19 cellular contexts compared by ENCODE assay signal in the genomic region with DNA sequence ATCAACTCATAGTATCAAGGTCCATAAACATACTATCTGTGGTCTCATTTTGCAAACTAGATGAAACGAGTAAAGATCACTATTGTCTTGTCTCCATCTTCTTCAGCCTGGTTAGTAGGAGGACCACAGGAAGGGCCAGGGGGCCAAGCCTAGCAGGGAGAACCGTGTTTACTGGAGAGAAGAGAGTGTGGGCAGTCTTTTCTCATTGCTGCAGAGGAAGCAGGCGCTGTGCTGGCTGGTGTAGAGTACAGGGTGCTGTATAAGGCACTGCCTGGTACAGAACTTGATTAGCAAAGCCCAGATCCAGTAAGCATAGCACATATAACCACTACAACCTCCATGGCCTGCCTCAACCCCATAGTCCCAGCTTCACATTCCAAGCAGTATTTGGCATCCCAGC. TPM values are rescaled to one million over a fixed set of nuclear protein-coding genes. Genes with fewer than 3 reads are reported as not detected.
DNase-seq lines count a peak whose midpoint lies in the region; ATAC-seq, FAIRE-seq and TF ChIP-seq lines count a peak whose summit lies in the region.
"Had no signal": no experiment of that assay in that cellular context is flagged by ENCODE, and none has a peak within 500 bp of the region (broad histone marks: within the 10 kb centered on the region; RNA-seq: fewer than 3 reads in every experiment).

No MANE protein-coding gene starts in this region.

- ATAC-seq in activated CD8-positive, alpha-beta T cell treated with anti-CD3 and anti-CD28 coated beads, Interleukin-2, amount 10 ng/mL, durations not matched to agents 7 days and 5 days = no peak
- ATAC-seq in HG03175 (IDR thresholded peaks at IDR 0.05; ENCODE audit: unreplicated experiment) = no peak
- ATAC-seq: PC-3 had no signal

- no peak overlapping the region for H3K4me3 Mint-ChIP-seq in activated T-cell treated with anti-CD3 and anti-CD28 coated beads, Interleukin-2, amount 50 U/mL, for 24 hours
- H3K4me3 Mint-ChIP-seq in activated CD8-positive, alpha-beta T cell treated with anti-CD3 and anti-CD28 coated beads, Interleukin-2, amount 10 ng/mL, durations not matched to agents 7 days and 5 days = no peak overlapping the region
- H3K4me3 Mint-ChIP-seq: HFFc6 had no signal

- H3K27ac Mint-ChIP-seq in activated T-cell treated with anti-CD3 and anti-CD28 coated beads, Interleukin-2, amount 50 U/mL, for 24 hours = peak overlapping the region; percentile 96
- H3K27ac Mint-ChIP-seq in activated CD8-positive, alpha-beta T cell treated with anti-CD3 and anti-CD28 coated beads, Interleukin-2, amount 10 ng/mL, durations not matched to agents 7 days and 5 days = peak overlapping the region; percentile 91
- H3K27ac Mint-ChIP-seq: HFFc6 had no signal

- POLR2A ChIA-PET in activated CD8-positive, alpha-beta T cell treated with anti-CD3 and anti-CD28 coated beads, Interleukin-2, amount 10 ng/mL, durations not matched to agents 7 days and 5 days (lab: Charles Lee) = interaction anchor here (1.0 to 1.7 kb wide), 3 partner anchors 10 to 19 kb away, joined by 4 to 13 read pairs (median 11); a partner anchor contains a TSS

- no peaks in the 10 kb centered on the region for H3K27me3 Mint-ChIP-seq in activated T-cell treated with anti-CD3 and anti-CD28 coated beads, Interleukin-2, amount 50 U/mL, for 24 hours
- H3K27me3 Mint-ChIP-seq in activated CD8-positive, alpha-beta T cell treated with anti-CD3 and anti-CD28 coated beads, Interleukin-2, amount 10 ng/mL, durations not matched to agents 7 days and 5 days (ENCODE audit: low read depth) = no peaks in the 10 kb centered on the region

- H3K4me3 ChIP-seq in fibroblast of mammary gland (ENCODE audit: control insufficient read depth, low read depth, low read length) = no peak overlapping the region
- H3K4me3 ChIP-seq: lung, smooth muscle cell, thoracic aorta had no signal

- H3K4me1 Mint-ChIP-seq in activated T-cell treated with anti-CD3 and anti-CD28 coated beads, Interleukin-2, amount 50 U/mL, for 24 hours (ENCODE audit: low read depth) = peaks cover 62% of the 10 kb centered on the region
- H3K4me1 Mint-ChIP-seq in activated CD8-positive, alpha-beta T cell treated with anti-CD3 and anti-CD28 coated beads, Interleukin-2, amount 10 ng/mL, durations not matched to agents 7 days and 5 days (ENCODE audit: low read depth) = peaks cover 66% of the 10 kb centered on the region

- CTCF ChIA-PET in activated CD8-positive, alpha-beta T cell treated with anti-CD3 and anti-CD28 coated beads, Interleukin-2, amount 10 ng/mL, durations not matched to agents 7 days and 5 days (lab: Charles Lee) = interaction anchor here (0.6 to 2.9 kb wide), 3 partner anchors 15 to 39 kb away, joined by 3 to 32 read pairs (median 25); a partner anchor contains a TSS

- no peaks in the 10 kb centered on the region for H3K36me3 Mint-ChIP-seq in activated T-cell treated with anti-CD3 and anti-CD28 coated beads, Interleukin-2, amount 50 U/mL, for 24 hours (ENCODE audit: low read depth)
- peaks cover 5% of the 10 kb centered on the region for H3K36me3 Mint-ChIP-seq in activated CD8-positive, alpha-beta T cell treated with anti-CD3 and anti-CD28 coated beads, Interleukin-2, amount 10 ng/mL, durations not matched to agents 7 days and 5 days (ENCODE audit: low read depth)

- no peak for DNase-seq in activated T-cell treated with anti-CD3 and anti-CD28 coated beads, Interleukin-2, amount 50 U/mL, for 24 hours
- DNase-seq in activated T-cell treated with anti-CD3 and anti-CD28 coated beads, Interleukin-2, amount 50 U/mL, for 48 hours = no peak
- no peak for DNase-seq in activated CD8-positive, alpha-beta T cell treated with anti-CD3 and anti-CD28 coated beads, Interleukin-2, amount 10 ng/mL, durations not matched to agents 7 days and 5 days
- peak; percentile 24 for DNase-seq in fibroblast of mammary gland (ENCODE audit: low read depth)
- no peak for DNase-seq in stimulated activated CD4-positive, alpha-beta T cell treated with anti-CD3 and anti-CD28 coated beads, Interleukin-4, amount 100 ng/mL, for 4 hours
- DNase-seq in RCC 7860 (ENCODE audit: low spot score) = no peak
- DNase-seq: ACHN; activated CD4-positive, alpha-beta T cell treated with anti-CD3 and anti-CD28 coated beads for 4 hours; cortex of kidney; DMS 273 treated with DMSO at 0.1 percent for 48 hours; HFFc6; NCI-H1048; NCI-H2227 treated with DMSO at 0.1 percent for 48 hours; PC-3 had no signal

- peak overlapping the region; percentile 69 for H3K27ac ChIP-seq in temporal lobe (ENCODE audit: low read depth, low read length)

- H3K9me3 Mint-ChIP-seq in activated T-cell treated with anti-CD3 and anti-CD28 coated beads, Interleukin-2, amount 50 U/mL, for 24 hours = peaks cover 3% of the 10 kb centered on the region
- no peaks in the 10 kb centered on the region for H3K9me3 Mint-ChIP-seq in activated CD8-positive, alpha-beta T cell treated with anti-CD3 and anti-CD28 coated beads, Interleukin-2, amount 10 ng/mL, durations not matched to agents 7 days and 5 days (ENCODE audit: insufficient read depth)
- H3K9me3 Mint-ChIP-seq: HFFc6 had no signal

- no peak for TF ChIP-seq CTCF in fibroblast of mammary gland (conservative IDR thresholded peaks at IDR 0.05; ENCODE audit: control insufficient read depth, insufficient read depth, low read depth, low read length)

- no peak for FAIRE-seq in RCC 7860 (lab: Jason Lieb, UNC)

RNA-seq across cellular contexts. Expression of a gene that starts 10.0 kb away (rescaled TPM):
- 10 to 100 TPM; 34.2 to 37.0 TPM for total RNA-seq in activated CD8-positive, alpha-beta T cell treated with anti-CD3 and anti-CD28 coated beads, Interleukin-2, amount 10 ng/mL, durations not matched to agents 7 days and 5 days
- total RNA-seq in temporal lobe = 16.2 TPM

RNA-seq across cellular contexts. Expression of a gene that starts 11.5 kb away (rescaled TPM):
- 1 to 10 TPM in 1 of 2 experiments, under 1 TPM in 1; 0.82 to 2.1 TPM for total RNA-seq in activated CD8-positive, alpha-beta T cell treated with anti-CD3 and anti-CD28 coated beads, Interleukin-2, amount 10 ng/mL, durations not matched to agents 7 days and 5 days
- total RNA-seq in temporal lobe = 0.49 TPM
- total RNA-seq: PC-3 had no signal

RNA-seq across cellular contexts. Expression of a gene that starts 14.9 kb away (rescaled TPM):
- 10 to 100 TPM; 73.6 to 76.8 TPM for total RNA-seq in activated CD8-positive, alpha-beta T cell treated with anti-CD3 and anti-CD28 coated beads, Interleukin-2, amount 10 ng/mL, durations not matched to agents 7 days and 5 days
- 129 TPM for total RNA-seq in temporal lobe

RNA-seq across cellular contexts. Expression of a gene that starts 21.1 kb away (rescaled TPM):
- 10 to 100 TPM; 37.7 to 38.5 TPM for total RNA-seq in activated CD8-positive, alpha-beta T cell treated with anti-CD3 and anti-CD28 coated beads, Interleukin-2, amount 10 ng/mL, durations not matched to agents 7 days and 5 days
- total RNA-seq in temporal lobe = 16.5 TPM

RNA-seq across cellular contexts. Expression of a gene that starts 27.8 kb away (rescaled TPM):
- total RNA-seq in activated CD8-positive, alpha-beta T cell treated with anti-CD3 and anti-CD28 coated beads, Interleukin-2, amount 10 ng/mL, durations not matched to agents 7 days and 5 days = 10 to 100 TPM; 12.0 to 14.0 TPM
- 1.2 TPM for total RNA-seq in temporal lobe
- total RNA-seq: PC-3, smooth muscle cell had no signal
